ENCODE assay signal across 8 cellular contexts in genomic region chr19:8342684-8343482, GRCh38.
DNase-seq lines count a peak whose midpoint lies in the region; ATAC-seq and TF ChIP-seq lines count a peak whose summit lies in the region.

KANK3 (minus strand) TSS chr19:8343262; CDS start chr19:8337828, 5,434 bp downstream.

- ATAC-seq in HG03571 (IDR thresholded peaks at IDR 0.05; ENCODE audit: unreplicated experiment), result peak; percentile 84

- DNase-seq in AG10803 (ENCODE audit: low read depth) (peak; percentile 93), GM19238 (ENCODE audit: insufficient read length, low spot score) (peak; percentile 98), NOMO-1 (lab: John Stamatoyannopoulos, UW; ENCODE audit: unreplicated experiment in 2 of 2) (peak; percentile 80 to 89), activated T-cell treated with anti-CD3 and anti-CD28 coated beads for 4 hours (peak; percentile 86), epithelial cell of prostate (ENCODE audit: low read depth, low spot score) (peak; percentile 78), midbrain (lab: John Stamatoyannopoulos, UW) (peak; percentile 85)
- DNase-seq in stimulated activated CD8-positive, alpha-beta memory T cell treated with anti-CD3 and anti-CD28 coated beads, Interleukin-15, amount 100 ng/mL, for 4 hours (ENCODE audit: low read depth in 2 of 2), result peak; percentile 85 to 88

- H3K27ac ChIP-seq in epithelial cell of prostate, result no peak within 1 kb of the TSS

- H3K4me3 ChIP-seq in AG10803 (ENCODE audit: low read length), result no peak within 1 kb of the TSS; the same call in 1 of the 2 replicates

- no peak for TF ChIP-seq CTCF in AG10803 (conservative IDR thresholded peaks at IDR 0.05; ENCODE audit: low read length)
